In the genomic region with DNA sequence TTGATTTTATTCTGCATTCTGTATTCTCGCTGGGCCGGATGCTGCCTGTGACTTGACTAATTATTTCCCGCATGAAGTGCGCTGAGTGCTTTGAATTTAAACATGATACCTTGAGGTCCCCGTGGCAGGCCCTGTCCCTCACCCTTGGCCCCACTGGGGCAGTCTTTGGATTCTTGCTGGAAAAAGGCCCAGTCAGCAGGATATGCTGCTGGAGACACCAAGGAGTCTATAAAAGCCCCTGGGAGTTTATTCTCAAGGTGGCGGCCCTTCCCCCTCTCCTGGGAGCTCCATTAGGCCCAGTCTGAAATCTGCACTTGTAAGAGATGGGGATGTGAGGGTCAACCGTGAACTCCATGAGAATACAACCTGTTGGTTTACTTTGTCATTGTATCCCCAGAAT, we compare ENCODE assay signal across 33 cellular contexts.
"Had no signal": no experiment of that assay in that cellular context is flagged by ENCODE, and none has a peak within 500 bp of the region (broad histone marks: within the 10 kb centered on the region; RNA-seq: fewer than 3 reads in every experiment).

No MANE protein-coding gene starts in this region.

- H3K27ac ChIP-seq: ascending aorta, brain microvascular endothelial cell, coronary artery, dorsolateral prefrontal cortex, foreskin keratinocyte, gastrocnemius medialis had no signal

- H3K9me3 ChIP-seq: ascending aorta, gastrocnemius medialis had no signal

- H3K27me3 Mint-ChIP-seq: activated CD4-positive, alpha-beta memory T cell treated with anti-CD3 and anti-CD28 coated beads for 36 hours; activated CD4-positive, alpha-beta T cell treated with anti-CD3 and anti-CD28 coated beads, Interleukin-2, amount 10 ng/mL, durations not matched to agents 24 days and 14 days; activated naive CD4-positive, alpha-beta T cell treated with anti-CD3 and anti-CD28 coated beads, Interleukin-2, amount 10 ng/mL, durations not matched to agents 7 days and 5 days; dendritic cell treated with granulocyte-macrophage colony-stimulating factor and Interleukin-4, amounts not matched to agents 40 ng/mL and 50 ng/mL, for 4 days; T-helper 17 cell had no signal

- H3K36me3 ChIP-seq: ascending aorta, brain microvascular endothelial cell, gastrocnemius medialis had no signal

- H3K4me3 ChIP-seq: ascending aorta, coronary artery, dorsolateral prefrontal cortex, gastrocnemius medialis had no signal

- H3K27ac Mint-ChIP-seq: activated CD4-positive, alpha-beta memory T cell treated with anti-CD3 and anti-CD28 coated beads for 36 hours; activated CD4-positive, alpha-beta T cell treated with anti-CD3 and anti-CD28 coated beads for 36 hours; activated CD4-positive, alpha-beta T cell treated with anti-CD3 and anti-CD28 coated beads, Interleukin-2, amount 10 ng/mL, durations not matched to agents 24 days and 14 days; activated CD8-positive, alpha-beta memory T cell treated with anti-CD3 and anti-CD28 coated beads, Interleukin-2, amount 10 ng/mL, durations not matched to agents 7 days and 5 days; activated CD8-positive, alpha-beta T cell treated with anti-CD3 and anti-CD28 coated beads, Interleukin-2, amount 10 ng/mL, durations not matched to agents 7 days and 5 days; activated naive CD4-positive, alpha-beta T cell treated with anti-CD3 and anti-CD28 coated beads, Interleukin-2, amount 10 ng/mL, durations not matched to agents 7 days and 5 days; activated naive CD4-positive, alpha-beta T cell treated with anti-CD3 and anti-CD28 coated beads, Interleukin-2, amount 50 U/mL, for 72 hours; activated naive CD8-positive, alpha-beta T cell treated with anti-CD3 and anti-CD28 coated beads, Interleukin-2, amount 10 ng/mL, durations not matched to agents 7 days and 5 days; activated T-helper 1 cell treated with anti-CD3 and anti-CD28 coated beads, Interleukin-12 subunit alpha, Interleukin-12 subunit beta, Interleukin-2, Interleukin-4 antibody, amounts not matched to agents 30 ng/mL and 10 ng/mL and 1 ng/mL, durations not matched to agents 14 hours and 24 hours and 36 hours; dendritic cell treated with granulocyte-macrophage colony-stimulating factor and Interleukin-4, amounts not matched to agents 40 ng/mL and 50 ng/mL, for 4 days; endodermal cell; T-helper 17 cell; T-helper 2 cell treated with Interferon-gamma antibody and Interleukin-4, amounts not matched to agents 5 μg/mL and 100 μg/mL, for 36 hours had no signal

- H3K9me3 Mint-ChIP-seq: activated CD4-positive, alpha-beta memory T cell treated with anti-CD3 and anti-CD28 coated beads for 36 hours; activated CD4-positive, alpha-beta T cell treated with anti-CD3 and anti-CD28 coated beads, Interleukin-2, amount 10 ng/mL, durations not matched to agents 24 days and 14 days; activated naive CD8-positive, alpha-beta T cell treated with anti-CD3 and anti-CD28 coated beads, Interleukin-2, amount 10 ng/mL, durations not matched to agents 7 days and 5 days; activated T-helper 1 cell treated with anti-CD3 and anti-CD28 coated beads, Interleukin-12 subunit alpha, Interleukin-12 subunit beta, Interleukin-2, Interleukin-4 antibody, amounts not matched to agents 30 ng/mL and 10 ng/mL and 1 ng/mL, durations not matched to agents 14 hours and 24 hours and 36 hours; dendritic cell treated with granulocyte-macrophage colony-stimulating factor and Interleukin-4, amounts not matched to agents 40 ng/mL and 50 ng/mL, for 4 days; endodermal cell; T-helper 2 cell treated with Interferon-gamma antibody and Interleukin-4, amounts not matched to agents 5 μg/mL and 100 μg/mL, for 36 hours had no signal

- H3K27me3 ChIP-seq: ascending aorta, brain microvascular endothelial cell, dorsolateral prefrontal cortex, foreskin keratinocyte, gastrocnemius medialis had no signal

- H3K36me3 Mint-ChIP-seq: activated CD4-positive, alpha-beta memory T cell treated with anti-CD3 and anti-CD28 coated beads for 36 hours; activated CD8-positive, alpha-beta memory T cell treated with anti-CD3 and anti-CD28 coated beads, Interleukin-2, amount 10 ng/mL, durations not matched to agents 7 days and 5 days; activated naive CD4-positive, alpha-beta T cell treated with anti-CD3 and anti-CD28 coated beads, Interleukin-2, amount 10 ng/mL, durations not matched to agents 7 days and 5 days; activated naive CD4-positive, alpha-beta T cell treated with anti-CD3 and anti-CD28 coated beads, Interleukin-2, amount 50 U/mL, for 72 hours; activated naive CD8-positive, alpha-beta T cell treated with anti-CD3 and anti-CD28 coated beads, Interleukin-2, amount 10 ng/mL, durations not matched to agents 7 days and 5 days had no signal

- DNase-seq: activated CD4-positive, alpha-beta memory T cell treated with anti-CD3 and anti-CD28 coated beads for 36 hours; activated CD4-positive, alpha-beta T cell treated with anti-CD3 and anti-CD28 coated beads for 36 hours; activated CD4-positive, alpha-beta T cell treated with anti-CD3 and anti-CD28 coated beads, Interleukin-2, amount 10 ng/mL, durations not matched to agents 24 days and 14 days; activated CD4-positive, CD25-positive, alpha-beta regulatory T cell; activated CD4-positive, CD25-positive, alpha-beta regulatory T cell treated with anti-CD3 and anti-CD28 coated beads, Interleukin-2, amount 50 U/mL, for 72 hours; activated CD8-positive, alpha-beta memory T cell treated with anti-CD3 and anti-CD28 coated beads, Interleukin-2, amount 10 ng/mL, durations not matched to agents 7 days and 5 days; activated CD8-positive, alpha-beta memory T cell treated with anti-CD3 and anti-CD28 coated beads, Interleukin-2, amount 50 U/mL, for 4 hours; activated CD8-positive, alpha-beta T cell treated with anti-CD3 and anti-CD28 coated beads, Interleukin-2, amount 10 ng/mL, durations not matched to agents 7 days and 5 days; activated gamma-delta T cell; activated naive CD4-positive, alpha-beta T cell; activated naive CD4-positive, alpha-beta T cell treated with anti-CD3 and anti-CD28 coated beads, Interleukin-2, amount 10 ng/mL, durations not matched to agents 7 days and 5 days; activated naive CD8-positive, alpha-beta T cell treated with anti-CD3 and anti-CD28 coated beads, Interleukin-2, amount 10 ng/mL, durations not matched to agents 7 days and 5 days; activated T-cell treated with anti-CD3 and anti-CD28 coated beads, Interleukin-2, amount 50 U/mL, for 1 hour; activated T-cell treated with anti-CD3 and anti-CD28 coated beads, Interleukin-2, amount 50 U/mL, for 48 hours; brain microvascular endothelial cell; dorsolateral prefrontal cortex; effector memory CD4-positive, alpha-beta T cell; endodermal cell; foreskin keratinocyte; gastrocnemius medialis; glutamatergic neuron; T-helper 1 cell; T-helper 17 cell; T1000 had no signal

- FAIRE-seq: bronchial epithelial cell had no signal

- H3K4me1 Mint-ChIP-seq: activated CD4-positive, alpha-beta T cell treated with anti-CD3 and anti-CD28 coated beads for 36 hours; activated CD4-positive, alpha-beta T cell treated with anti-CD3 and anti-CD28 coated beads, Interleukin-2, amount 10 ng/mL, durations not matched to agents 24 days and 14 days; activated CD8-positive, alpha-beta memory T cell treated with anti-CD3 and anti-CD28 coated beads, Interleukin-2, amount 10 ng/mL, durations not matched to agents 7 days and 5 days; activated naive CD4-positive, alpha-beta T cell treated with anti-CD3 and anti-CD28 coated beads, Interleukin-2, amount 10 ng/mL, durations not matched to agents 7 days and 5 days; activated naive CD8-positive, alpha-beta T cell treated with anti-CD3 and anti-CD28 coated beads, Interleukin-2, amount 10 ng/mL, durations not matched to agents 7 days and 5 days; central memory CD8-positive, alpha-beta T cell; T-helper 17 cell had no signal

- ATAC-seq: activated CD4-positive, alpha-beta T cell treated with anti-CD3 and anti-CD28 coated beads for 36 hours; activated CD8-positive, alpha-beta memory T cell treated with anti-CD3 and anti-CD28 coated beads, Interleukin-2, amount 10 ng/mL, durations not matched to agents 7 days and 5 days; activated CD8-positive, alpha-beta T cell treated with anti-CD3 and anti-CD28 coated beads, Interleukin-2, amount 10 ng/mL, durations not matched to agents 7 days and 5 days; activated naive CD4-positive, alpha-beta T cell treated with anti-CD3 and anti-CD28 coated beads, Interleukin-2, amount 50 U/mL, for 72 hours; esophagus mucosa; foreskin keratinocyte; gastrocnemius medialis; T-helper 17 cell had no signal

- H3K4me1 ChIP-seq: ascending aorta, foreskin keratinocyte, gastrocnemius medialis had no signal

- H3K4me3 Mint-ChIP-seq: activated CD4-positive, alpha-beta memory T cell treated with anti-CD3 and anti-CD28 coated beads for 36 hours; activated CD4-positive, alpha-beta T cell treated with anti-CD3 and anti-CD28 coated beads for 36 hours; activated CD4-positive, alpha-beta T cell treated with anti-CD3 and anti-CD28 coated beads, Interleukin-2, amount 10 ng/mL, durations not matched to agents 24 days and 14 days; activated CD8-positive, alpha-beta memory T cell treated with anti-CD3 and anti-CD28 coated beads, Interleukin-2, amount 10 ng/mL, durations not matched to agents 7 days and 5 days; activated CD8-positive, alpha-beta T cell treated with anti-CD3 and anti-CD28 coated beads, Interleukin-2, amount 10 ng/mL, durations not matched to agents 7 days and 5 days; activated naive CD4-positive, alpha-beta T cell treated with anti-CD3 and anti-CD28 coated beads, Interleukin-2, amount 10 ng/mL, durations not matched to agents 7 days and 5 days; activated naive CD8-positive, alpha-beta T cell treated with anti-CD3 and anti-CD28 coated beads, Interleukin-2, amount 10 ng/mL, durations not matched to agents 7 days and 5 days; activated T-helper 1 cell treated with anti-CD3 and anti-CD28 coated beads, Interleukin-12 subunit alpha, Interleukin-12 subunit beta, Interleukin-2, Interleukin-4 antibody, amounts not matched to agents 30 ng/mL and 10 ng/mL and 1 ng/mL, durations not matched to agents 14 hours and 24 hours and 36 hours; central memory CD8-positive, alpha-beta T cell; dendritic cell treated with granulocyte-macrophage colony-stimulating factor and Interleukin-4, amounts not matched to agents 40 ng/mL and 50 ng/mL, for 4 days; endodermal cell; T-helper 17 cell; T-helper 2 cell treated with Interferon-gamma antibody and Interleukin-4, amounts not matched to agents 5 μg/mL and 100 μg/mL, for 36 hours had no signal
